In the genomic region with DNA sequence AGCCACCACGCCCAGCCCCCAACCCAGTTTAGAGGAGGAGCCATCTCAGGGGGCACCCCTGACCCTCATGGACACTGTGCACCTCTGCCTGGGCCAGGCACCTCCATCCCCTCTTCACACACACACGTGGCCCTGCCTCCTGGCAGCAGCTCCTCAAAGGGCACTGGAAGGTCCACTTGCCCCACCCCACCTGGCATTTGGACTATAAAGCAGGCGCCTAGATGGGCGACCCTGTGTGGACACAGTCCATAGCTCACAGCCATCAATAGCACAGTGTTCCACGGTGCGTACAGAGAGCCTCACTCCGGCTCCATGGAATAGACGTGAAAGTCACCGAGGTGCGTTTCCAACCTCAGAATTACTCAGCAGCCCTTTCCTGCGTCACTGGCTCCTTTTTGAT, we compare ENCODE assay signal across 23 cellular contexts. TPM values are rescaled to one million over a fixed set of nuclear protein-coding genes. Genes with fewer than 3 reads are reported as not detected.
DNase-seq lines count a peak whose midpoint lies in the region; ATAC-seq, FAIRE-seq and TF ChIP-seq lines count a peak whose summit lies in the region.
"Had no signal": no experiment of that assay in that cellular context is flagged by ENCODE, and none has a peak within 500 bp of the region (broad histone marks: within the 10 kb centered on the region; RNA-seq: fewer than 3 reads in every experiment).

No MANE protein-coding gene starts in this region.

- TF ChIP-seq RAD21 in K562 (CRISPR knock-in tag; conservative IDR thresholded peaks at IDR 0.05 in 1 of 2, IDR thresholded peaks at IDR 0.05 in 1 of 2), result no peak

- BruUV-seq in K562 (replicated peaks; lab: Mats Ljungman, UMichigan), result no TSS peak

- CTCF ChIA-PET in K562 (lab: Yijun Ruan, JAX; ENCODE audit: low intra/inter-chr PET ratio), result no interaction called here

- no peak overlapping the region for H3K14ac ChIP-seq in neuronal stem cell (ENCODE audit: low read length)

- H3K27ac ChIP-seq in K562 (ENCODE audit: extremely low read depth, low read depth, low read length) (no peak overlapping the region), neuronal stem cell (replicated peaks; ENCODE audit: low read length) (no peak overlapping the region)

- H4K91ac ChIP-seq in neuronal stem cell (ENCODE audit: low read depth, low read length, poor library complexity), result no peak overlapping the region

- WGBS in K562 (ENCODE audit: insufficient coverage, low coverage, missing lambda C conversion rate), result 7% methylated on average over 11 of the region's 11 CpGs
- WGBS in neuronal stem cell (ENCODE audit: extremely low coverage in 2 of 2, insufficient read length in 2 of 2, insufficient replicate concordance in 1 of 2), 2 donors, result no CpG with 5 or more reads among the region's 11 CpGs

- H3K79me2 ChIP-seq in K562 (ENCODE audit: control insufficient read depth, insufficient read depth, low read length), result no peaks in the 10 kb centered on the region

- no peak overlapping the region for H4K8ac ChIP-seq in neuronal stem cell (ENCODE audit: low read depth, low read length)

- in situ Hi-C loops in K562 (cut with MboI), result no loop called here

- ATAC-seq in K562, result no peak
- ATAC-seq in HG02840 (IDR thresholded peaks at IDR 0.05; ENCODE audit: low FRiP score, unreplicated experiment), result no peak
- ATAC-seq: CD8-positive, alpha-beta T cell; GM12878; GM23338 had no signal

- H3K23ac ChIP-seq in neuronal stem cell (ENCODE audit: low read depth, low read length, poor library complexity), result no peak overlapping the region

- H3K9me1 ChIP-seq in K562 (ENCODE audit: control insufficient read depth, insufficient read depth, low read length), result no peaks in the 10 kb centered on the region

- POLR2A ChIA-PET in K562 (lab: Yijun Ruan, JAX), result interaction anchor here (0.6 kb wide), 1 partner anchor 22 kb away, joined by 3 read pairs; no protein-coding TSS in a partner anchor

- H3K27me3 ChIP-seq in K562 (ENCODE audit: control insufficient read depth in 2 of 2, insufficient read depth in 2 of 2, low read length in 2 of 2) (peaks cover 38 to 60% of the 10 kb centered on the region in 2 experiments), neuronal stem cell (ENCODE audit: control insufficient read depth in 3 of 3, insufficient read depth in 3 of 3, low read depth in 1 of 3, low read length in 3 of 3) (peaks cover 0 to 4% (median 0%) of the 10 kb centered on the region in 3 experiments)

- H2BK120ac ChIP-seq in neuronal stem cell (ENCODE audit: low read depth, low read length), result no peak overlapping the region

- peak overlapping the region; percentile 64 for H3K18ac ChIP-seq in neuronal stem cell (ENCODE audit: low read length)

- intact Hi-C loops in K562 (cut with micrococcal nuclease), result no loop called here

- H3K9ac ChIP-seq in K562 (ENCODE audit: insufficient read depth in 1 of 2, low read depth in 2 of 2, low read length in 2 of 2) (no peak overlapping the region), neuronal stem cell (ENCODE audit: low read depth, low read length, poor library complexity) (no peak overlapping the region)

- no peak overlapping the region for H2BK12ac ChIP-seq in neuronal stem cell (ENCODE audit: low read length)

- H2BK15ac ChIP-seq in neuronal stem cell (ENCODE audit: low read length), result no peak overlapping the region

- TF ChIP-seq POLR2A in K562 (conservative IDR thresholded peaks at IDR 0.05), result no peak

- DNase-seq in K562 (ENCODE audit: extremely low read depth in 1 of 4, low spot score in 3 of 4), result peak in 3 of 4 experiments; percentile 4 to 5 (median 5)
- DNase-seq in left kidney (ENCODE audit: low read depth, low spot score), result peak; percentile 26
- no peak for DNase-seq in neuronal stem cell (ENCODE audit: low spot score)
- no peak for DNase-seq in germinal center (ENCODE audit: low spot score)
- no peak for DNase-seq in cortex of kidney (lab: John Stamatoyannopoulos, UW)
- no peak for DNase-seq in DMS 273 treated with DMSO at 0.1 percent for 48 hours (lab: John Stamatoyannopoulos, UW)
- DNase-seq: C1 segment of cervical spinal cord; Caco-2; CD4-positive, CD25-positive, alpha-beta regulatory T cell; CD8-positive, alpha-beta T cell; DMS79; EL; GDM1; HFFc6 had no signal

- H2AFZ ChIP-seq in K562 (ENCODE audit: low read depth, low read length), result no peak overlapping the region
- H2AFZ ChIP-seq in neuronal stem cell (ENCODE audit: low read length), result no peak overlapping the region
- H2AFZ ChIP-seq: GM23338 had no signal

- H3K9me3 ChIP-seq in K562 (replicated peaks; ENCODE audit: control insufficient read depth, insufficient read depth, low read depth, low read length) (no peaks in the 10 kb centered on the region), neuronal stem cell (replicated peaks in 1 of 2; ENCODE audit: control insufficient read depth in 2 of 2, insufficient read depth in 1 of 2, low read depth in 1 of 2, low read length in 2 of 2) (no peaks in the 10 kb centered on the region)
- H3K9me3 ChIP-seq: Caco-2, HAP-1 had no signal

- no peak for FAIRE-seq in K562 (lab: Jason Lieb, UNC)
- FAIRE-seq: GM12878, GM19239, H54 had no signal

- no peak overlapping the region for H2BK5ac ChIP-seq in neuronal stem cell (ENCODE audit: low read length)

- no peak for TF ChIP-seq EP300 in K562 (IDR thresholded peaks at IDR 0.05; ENCODE audit: low read length)

- no peaks in the 10 kb centered on the region; the same call in 1 of the 2 replicates for H4K20me1 ChIP-seq in K562 (replicated peaks; ENCODE audit: control insufficient read depth, insufficient read depth, low read length)

- TF ChIP-seq CTCF in K562 (IDR thresholded peaks at IDR 0.05 in 2 of 3, conservative IDR thresholded peaks at IDR 0.05 in 1 of 3; ENCODE audit: insufficient read depth in 2 of 3, low read depth in 1 of 3, low read length in 3 of 3), result no peak

- no peak overlapping the region for H3K4me3 ChIP-seq in K562
- H3K4me3 ChIP-seq in neuronal stem cell (ENCODE audit: low read length in 2 of 2), result no peak overlapping the region
- H3K4me3 ChIP-seq: GM12878, GM23338, HAP-1 had no signal

- peaks cover 0 to 8% of the 10 kb centered on the region in 2 experiments; a peak in 1 of 5 replicates for H3K4me1 ChIP-seq in K562 (replicated peaks in 1 of 2; ENCODE audit: control insufficient read depth in 2 of 2, insufficient read depth in 2 of 2, low read length in 2 of 2)
- peaks cover 0 to 5% of the 10 kb centered on the region in 2 donors for H3K4me1 ChIP-seq in neuronal stem cell (ENCODE audit: control insufficient read depth in 2 of 2, insufficient read depth in 1 of 2, low read depth in 1 of 2, low read length in 2 of 2)
- H3K4me1 ChIP-seq: Caco-2, HAP-1 had no signal

- no peaks in the 10 kb centered on the region for H3K79me1 ChIP-seq in neuronal stem cell (ENCODE audit: low read depth, low read length)

- H3K4ac ChIP-seq in neuronal stem cell (ENCODE audit: low read length), result no peak overlapping the region

- no peak overlapping the region for H3K4me2 ChIP-seq in K562 (ENCODE audit: insufficient read depth, low read length)
- H3K4me2 ChIP-seq in neuronal stem cell (ENCODE audit: insufficient read depth, low read length, poor library complexity, severe bottlenecking), result no peak overlapping the region
- H3K4me2 ChIP-seq: GM23338 had no signal

- H3K36me3 ChIP-seq in K562 (ENCODE audit: control insufficient read depth, insufficient read depth, low read length) (no peaks in the 10 kb centered on the region), neuronal stem cell (replicated peaks in 1 of 2; ENCODE audit: control insufficient read depth in 2 of 2, insufficient read depth in 2 of 2, low read length in 2 of 2) (no peaks in the 10 kb centered on the region)
- H3K36me3 ChIP-seq: HAP-1 had no signal

- H2AK5ac ChIP-seq in neuronal stem cell (ENCODE audit: low read depth, low read length), result peak overlapping the region; percentile 70

RNA-seq across cellular contexts. Expression of a gene that starts 41.0 kb away (rescaled TPM):
- total RNA-seq in K562 (2011; cell fraction: chromatin; rRNA removed; ENCODE audit: low replicate concordance), result not detected in 2 replicates
- not detected in 2 replicates for total RNA-seq in K562 (2011; cell fraction: nucleolus; rRNA removed)
- total RNA-seq in K562 (2011; cell fraction: nucleoplasm; rRNA removed), result not detected in 2 replicates
- total RNA-seq in K562 (2014; rRNA removed) (not detected in 2 replicates), K562 (2014; rRNA removed; fragmentation: Illumina TruSeq; extraction: Trizol) (not detected in 2 replicates), K562 (2015; rRNA removed; fragmentation: Illumina TruSeq; extraction: Trizol) (not detected in 2 replicates), K562 (2021) (not detected in 2 replicates)
- polyA plus RNA-seq in K562 (2011; rRNA removed) (not detected in 2 replicates), K562 (2014; fragmentation: Illumina TruSeq; extraction: Trizol) (not detected in 2 replicates), K562 (2014; fragmentation: Nextera tagmentation; extraction: Ambion mirVana) (not detected), K562 (2014; rRNA removed) (not detected in 2 replicates)
- not detected in 2 replicates for polyA plus RNA-seq in K562 (2011; cell fraction: cytosol; rRNA removed)
- polyA plus RNA-seq in K562 (2011; cell fraction: nucleus; rRNA removed), result not detected in 2 replicates
- polyA plus RNA-seq in K562 (2012), result not detected in 2 replicates
- not detected in 2 replicates for polyA minus RNA-seq in K562 (2011; rRNA and poly(A)+ RNA removed)
- not detected in 2 replicates for polyA minus RNA-seq in K562 (2011; cell fraction: cytosol; rRNA and poly(A)+ RNA removed)
- not detected in 2 replicates for polyA minus RNA-seq in K562 (2011; cell fraction: nucleus; rRNA and poly(A)+ RNA removed)
- 0.06 TPM for polyA plus RNA-seq in neuronal stem cell (2013, experiment 1 of 2)
- polyA plus RNA-seq in neuronal stem cell (2013, experiment 2 of 2), result 0.03 TPM
- total RNA-seq: A172; A673; Caco-2; CD4-positive, CD25-positive, alpha-beta regulatory T cell; CD8-positive, alpha-beta T cell; GM12878; GM23338; HFFc6 had no signal
- polyA plus RNA-seq: BJ; CD4-positive, CD25-positive, alpha-beta regulatory T cell; GM12878 had no signal

RNA-seq across cellular contexts. Expression of a gene that starts 41.1 kb away (rescaled TPM):
- total RNA-seq in K562 (2011; cell fraction: chromatin; rRNA removed; ENCODE audit: low replicate concordance), result not detected in 2 replicates
- not detected in 2 replicates for total RNA-seq in K562 (2011; cell fraction: nucleolus; rRNA removed)
- not detected in 2 replicates for total RNA-seq in K562 (2011; cell fraction: nucleoplasm; rRNA removed)
- total RNA-seq in K562 (2014; rRNA removed) (not detected in 2 replicates), K562 (2014; rRNA removed; fragmentation: Illumina TruSeq; extraction: Trizol) (not detected in 2 replicates), K562 (2015; rRNA removed; fragmentation: Illumina TruSeq; extraction: Trizol) (not detected in 2 replicates), K562 (2021) (0.11 TPM in 1 of 2 replicates, not detected in the other)
- polyA plus RNA-seq in K562 (2011; rRNA removed) (not detected in 2 replicates), K562 (2014; fragmentation: Illumina TruSeq; extraction: Trizol) (not detected in 2 replicates), K562 (2014; fragmentation: Nextera tagmentation; extraction: Ambion mirVana) (not detected), K562 (2014; rRNA removed) (not detected in 2 replicates)
- polyA plus RNA-seq in K562 (2011; cell fraction: cytosol; rRNA removed), result not detected in 2 replicates
- polyA plus RNA-seq in K562 (2011; cell fraction: nucleus; rRNA removed), result not detected in 2 replicates
- polyA plus RNA-seq in K562 (2012), result 0.04 TPM in 1 of 2 replicates, not detected in the other
- not detected in 2 replicates for polyA minus RNA-seq in K562 (2011; rRNA and poly(A)+ RNA removed)
- not detected in 2 replicates for polyA minus RNA-seq in K562 (2011; cell fraction: cytosol; rRNA and poly(A)+ RNA removed)
- polyA minus RNA-seq in K562 (2011; cell fraction: nucleus; rRNA and poly(A)+ RNA removed), result not detected in 2 replicates
- polyA plus RNA-seq in neuronal stem cell (2013, experiment 1 of 2), result 0.03 TPM
- not detected for polyA plus RNA-seq in neuronal stem cell (2013, experiment 2 of 2)
- total RNA-seq: A172; A673; Caco-2; CD4-positive, CD25-positive, alpha-beta regulatory T cell; CD8-positive, alpha-beta T cell; GM12878; HFFc6 had no signal
- polyA plus RNA-seq: BJ; CD4-positive, CD25-positive, alpha-beta regulatory T cell; GM12878; GM23338 had no signal

Comparison
In these comparisons a context has a peak if more than half of its experiments do, and no peak if none do; other contexts are left out.
1. DNase-seq: peak in K562 (3 of 4) and left kidney (single experiment); none in neuronal stem cell (single experiment), germinal center (single experiment), cortex of kidney (single experiment) and DMS 273 treated with DMSO at 0.1 percent for 48 hours (single experiment).